ENCODE assay signal across 11 cellular contexts in genomic region chr13:80337011-80337688, GRCh38. TPM values are rescaled to one million over a fixed set of nuclear protein-coding genes. Genes with fewer than 3 reads are reported as not detected.
DNase-seq lines count a peak whose midpoint lies in the region; ATAC-seq and TF ChIP-seq lines count a peak whose summit lies in the region.
"Had no signal": no experiment of that assay in that cellular context is flagged by ENCODE, and none has a peak within 500 bp of the region (broad histone marks: within the 10 kb centered on the region; RNA-seq: fewer than 3 reads in every experiment).

No MANE protein-coding gene starts in this region.

- intact Hi-C loops in left lung (cut with DNase I): no loop called here
- intact Hi-C loops in stomach (cut with DNase I; ENCODE audit: low total_unique reads): no loop called here

- H3K9ac ChIP-seq in HUES6 (ENCODE audit: low read length): peak overlapping the region; percentile 98

- ATAC-seq in left lung (no peak), HG03378 (IDR thresholded peaks at IDR 0.05; ENCODE audit: unreplicated experiment) (no peak)
- ATAC-seq: T-helper 17 cell had no signal

- WGBS in stomach, 5 donors: 27 to 46% (median 36%) methylated on average over 13 to 26 of the region's 26 CpGs

- H3K9me3 ChIP-seq in HUES6 (ENCODE audit: control insufficient read depth, insufficient read depth, low read depth, low read length) (no peaks in the 10 kb centered on the region), left lung (no peaks in the 10 kb centered on the region), stomach (no peaks in the 10 kb centered on the region)
- H3K9me3 ChIP-seq: adrenal gland had no signal

- no peak for TF ChIP-seq POLR2A in stomach (IDR thresholded peaks at IDR 0.05)

- TF ChIP-seq CTCF in left lung (IDR thresholded peaks at IDR 0.05) (no peak), stomach (IDR thresholded peaks at IDR 0.05) (no peak)

- DNase-seq in left lung (no peak), stomach (no peak), midbrain (lab: John Stamatoyannopoulos, UW) (no peak), NCI-H82 treated with DMSO at 0.1 percent for 48 hours (lab: John Stamatoyannopoulos, UW; ENCODE audit: unreplicated experiment) (no peak)
- DNase-seq in stimulated activated CD4-positive, alpha-beta T cell treated with anti-CD3 and anti-CD28 coated beads, Interleukin-4, amount 100 ng/mL, for 24 hours: no peak
- DNase-seq: NCI-H1092, T-helper 17 cell had no signal

- H3K4me3 ChIP-seq in HUES6 (ENCODE audit: low read depth, low read length) (peak overlapping the region; percentile 79), left lung (peak overlapping the region; percentile 74 to 90), stomach (peak overlapping the region; percentile 64 to 73 (median 68))

- H3K4me1 ChIP-seq in HUES6 (ENCODE audit: control insufficient read depth, insufficient read depth, low read length) (peaks cover 13% of the 10 kb centered on the region), left lung (peaks cover 7 to 30% of the 10 kb centered on the region in 2 donors), stomach (peaks cover 8 to 45% (median 29%) of the 10 kb centered on the region in 4 donors)

- no peaks in the 10 kb centered on the region for H3K27me3 ChIP-seq in HUES6 (ENCODE audit: control insufficient read depth, insufficient read depth, low read length)
- no peaks in the 10 kb centered on the region for H3K27me3 ChIP-seq in left lung
- H3K27me3 ChIP-seq in stomach: no peaks in the 10 kb centered on the region
- H3K27me3 ChIP-seq: adrenal gland had no signal

- H3K36me3 ChIP-seq in HUES6 (ENCODE audit: control insufficient read depth, insufficient read depth, low read length) (peaks cover 73% of the 10 kb centered on the region), left lung (peaks cover 0 to 17% of the 10 kb centered on the region in 2 donors), stomach (peaks cover 0 to 27% (median 21%) of the 10 kb centered on the region in 4 donors)

- no peak for TF ChIP-seq EP300 in stomach (IDR thresholded peaks at IDR 0.05)

- peak overlapping the region; percentile 99; the same call in 1 of the 2 replicates for H3K27ac ChIP-seq in HUES6 (ENCODE audit: low read depth, low read length)
- H3K27ac ChIP-seq in cingulate gyrus (ENCODE audit: low read depth, low read length): peak overlapping the region; percentile 80
- peak overlapping the region; percentile 11 to 97 for H3K27ac ChIP-seq in left lung
- peak overlapping the region; percentile 6 to 97 (median 94) for H3K27ac ChIP-seq in stomach

RNA-seq across cellular contexts. Expression of gene SPRY2, which starts 3.8 kb away (rescaled TPM):
- total RNA-seq in left lung (10 to 100 TPM; 30.9 to 40.0 TPM), stomach (10 to 100 TPM in 4 of 5 donors, 1 to 10 TPM in 1; 4.0 to 33.2 (median 24.0) TPM)
- polyA plus RNA-seq in stomach: 10 to 100 TPM; 13.6 to 23.1 (median 17.2) TPM
